In genomic region chr6:330948-331347, GRCh38 we compare ENCODE assay signal across 1 cellular context.
TF ChIP-seq lines count a peak whose summit lies in the region.

No MANE protein-coding gene starts in this region.

TF ChIP-seq in WTC11, 78 proteins besides CTCF, POLR2A, EP300 and RAD21 (continued from another document):
- TF ChIP-seq ARID4B (CRISPR knock-in tag; IDR thresholded peaks at IDR 0.05; ENCODE audit: borderline replicate concordance) (no peak), TEAD4 (CRISPR knock-in tag; IDR thresholded peaks at IDR 0.05) (no peak), CDX4 (CRISPR knock-in tag; IDR thresholded peaks at IDR 0.05; ENCODE audit: borderline replicate concordance) (no peak), GTF2I (CRISPR knock-in tag; conservative IDR thresholded peaks at IDR 0.05) (no peak), ZNF396 (CRISPR knock-in tag; IDR thresholded peaks at IDR 0.05; ENCODE audit: borderline replicate concordance) (no peak), NR3C1 (CRISPR knock-in tag; conservative IDR thresholded peaks at IDR 0.05; ENCODE audit: low read depth) (no peak), MXD4 (CRISPR knock-in tag; IDR thresholded peaks at IDR 0.05; ENCODE audit: borderline replicate concordance) (no peak)
- TF ChIP-seq, protein P1, sequence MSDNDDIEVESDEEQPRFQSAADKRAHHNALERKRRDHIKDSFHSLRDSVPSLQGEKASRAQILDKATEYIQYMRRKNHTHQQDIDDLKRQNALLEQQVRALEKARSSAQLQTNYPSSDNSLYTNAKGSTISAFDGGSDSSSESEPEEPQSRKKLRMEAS (CRISPR knock-in tag; IDR thresholded peaks at IDR 0.05) = no peak
